Comparison of ENCODE assay signal across 8 cellular contexts in genomic region chr11:28401446-28401845, GRCh38.
"Had no signal": no experiment of that assay in that cellular context is flagged by ENCODE, and none has a peak within 500 bp of the region (broad histone marks: within the 10 kb centered on the region; RNA-seq: fewer than 3 reads in every experiment).

No MANE protein-coding gene starts in this region.

- H3K4me3 ChIP-seq: GM23248, HAP-1 had no signal

- FAIRE-seq: HTR-8/SVneo had no signal

- H3K9me3 ChIP-seq: HAP-1 had no signal

- H3K27ac ChIP-seq: GM23248 had no signal

- H3K27ac Mint-ChIP-seq: HFFc6, IgD-negative memory B cell had no signal

- H3K4me1 ChIP-seq: HAP-1 had no signal

- H3K36me3 ChIP-seq: HAP-1 had no signal

- H3K4me3 Mint-ChIP-seq: HFFc6, IgD-negative memory B cell had no signal

- ATAC-seq: HCT116 had no signal

- H3K9ac ChIP-seq: GM23248 had no signal

- H3K27me3 Mint-ChIP-seq: IgD-negative memory B cell had no signal

- DNase-seq: GM23248, GOT3, H7, HFFc6 had no signal

- H2AFZ ChIP-seq: GM23248 had no signal

- H3K4me1 Mint-ChIP-seq: IgD-negative memory B cell had no signal
